ENCODE assay signal across 16 cellular contexts in genomic region chr4:180695851-180696250, GRCh38.
DNase-seq lines count a peak whose midpoint lies in the region; ATAC-seq and TF ChIP-seq lines count a peak whose summit lies in the region.
"Had no signal": no experiment of that assay in that cellular context is flagged by ENCODE, and none has a peak within 500 bp of the region (broad histone marks: within the 10 kb centered on the region; RNA-seq: fewer than 3 reads in every experiment).

No MANE protein-coding gene starts in this region.

- no peaks in the 10 kb centered on the region for H4K20me1 ChIP-seq in mammary epithelial cell (ENCODE audit: insufficient read depth, low read length)

- WGBS in mammary epithelial cell (ENCODE audit: low coverage, missing lambda C conversion rate): 24% methylated on average over 1 of the region's 1 CpG

- dilution Hi-C loops in mammary epithelial cell (cut with HindIII; ENCODE audit: low sequenced_read_pairs): no loop called here

- no peak overlapping the region for H3K4me2 ChIP-seq in mammary epithelial cell (ENCODE audit: insufficient read depth, low read depth, low read length)

- H3K9me3 ChIP-seq in mammary epithelial cell (replicated peaks; ENCODE audit: insufficient read depth, low read length): no peaks in the 10 kb centered on the region
- H3K9me3 ChIP-seq: esophagus squamous epithelium had no signal

- H3K36me3 ChIP-seq in mammary epithelial cell (ENCODE audit: insufficient read depth, low read length) (no peaks in the 10 kb centered on the region), kidney epithelial cell (ENCODE audit: control insufficient read depth, insufficient read depth, low read length) (no peaks in the 10 kb centered on the region)
- H3K36me3 ChIP-seq: esophagus squamous epithelium had no signal

- in situ Hi-C loops in mammary epithelial cell (cut with MboI; ENCODE audit: low sequenced_read_pairs in 2 of 2): no loop called here

- BruUV-seq in mammary epithelial cell (replicated peaks; lab: Mats Ljungman, UMichigan): no TSS peak

- no peak for ATAC-seq in HG02642 (IDR thresholded peaks at IDR 0.05; ENCODE audit: poor library complexity, unreplicated experiment)
- ATAC-seq: activated T-cell treated with anti-CD3 and anti-CD28 coated beads, Interleukin-2, amount 50 U/mL, for 4 hours; natural killer cell had no signal

- no peak overlapping the region for H2AFZ ChIP-seq in mammary epithelial cell (ENCODE audit: low read depth, low read length)

- no peaks in the 10 kb centered on the region for H3K27me3 ChIP-seq in mammary epithelial cell (ENCODE audit: insufficient read depth, low read length)
- H3K27me3 ChIP-seq in kidney epithelial cell (ENCODE audit: control insufficient read depth, insufficient read depth, low read length): no peaks in the 10 kb centered on the region
- H3K27me3 ChIP-seq: esophagus squamous epithelium had no signal

- H3K9ac ChIP-seq in mammary epithelial cell (ENCODE audit: insufficient read depth, low read length): no peak overlapping the region

- TF ChIP-seq CTCF in AG09319 (IDR thresholded peaks at IDR 0.05; ENCODE audit: low read depth, low read length) (no peak), mammary epithelial cell (conservative IDR thresholded peaks at IDR 0.05 in 1 of 2, IDR thresholded peaks at IDR 0.05 in 1 of 2; ENCODE audit: extremely low read depth in 1 of 2, insufficient read depth in 1 of 2, low read depth in 1 of 2, low read length in 2 of 2) (no peak), kidney epithelial cell (IDR thresholded peaks at IDR 0.05; ENCODE audit: insufficient read depth, low read length, poor library complexity, severe bottlenecking) (no peak)

- H3K79me2 ChIP-seq in mammary epithelial cell (ENCODE audit: insufficient read depth, low read length): no peaks in the 10 kb centered on the region

- intact Hi-C loops in mammary epithelial cell (cut with micrococcal nuclease): no loop called here

- H3K4me1 ChIP-seq in mammary epithelial cell (ENCODE audit: insufficient read depth, low read length): peaks cover 3% of the 10 kb centered on the region
- H3K4me1 ChIP-seq: esophagus squamous epithelium had no signal

- no peak overlapping the region for H3K27ac ChIP-seq in mammary epithelial cell (ENCODE audit: insufficient read depth, low read depth, low read length)
- H3K27ac ChIP-seq: coronary artery, esophagus squamous epithelium had no signal

- H3K4me3 ChIP-seq in mammary epithelial cell (replicated peaks in 1 of 3; ENCODE audit: insufficient read depth in 1 of 3, low read depth in 2 of 3, low read length in 3 of 3): no peak overlapping the region
- H3K4me3 ChIP-seq in kidney epithelial cell (ENCODE audit: low read depth, low read length): no peak overlapping the region
- H3K4me3 ChIP-seq: coronary artery, esophagus squamous epithelium had no signal

- CTCF ChIA-PET in mammary epithelial cell (lab: Charles Lee; ENCODE audit: low non-redundant PET): no interaction called here

- DNase-seq in AG09319 (ENCODE audit: extremely low read depth, low read depth) (peak; percentile 56), MV-4-11 (lab: John Stamatoyannopoulos, UW) (peak; percentile 0), mammary epithelial cell (peak; percentile 51), kidney epithelial cell (ENCODE audit: low read depth) (peak; percentile 77), Ammon's horn (ENCODE audit: low spot score) (no peak), Kasumi-1 (lab: John Stamatoyannopoulos, UW) (no peak), NCI-H1105 (lab: John Stamatoyannopoulos, UW) (no peak)
- DNase-seq: activated CD4-positive, alpha-beta T cell treated with anti-CD3 and anti-CD28 coated beads, Interleukin-2, amount 10 ng/mL, durations not matched to agents 24 days and 14 days; activated naive CD8-positive, alpha-beta T cell treated with anti-CD3 and anti-CD28 coated beads for 36 hours; activated T-cell treated with anti-CD3 and anti-CD28 coated beads, Interleukin-2, amount 50 U/mL, for 4 hours; COR-L47; esophagus squamous epithelium; natural killer cell; NCI-H774 had no signal

Comparison
In these comparisons a context has a peak if more than half of its experiments do, and no peak if none do; other contexts are left out.
1. DNase-seq: peak in AG09319 (single experiment), MV-4-11 (single experiment), mammary epithelial cell (single experiment) and kidney epithelial cell (single experiment); none in Ammon's horn (single experiment), Kasumi-1 (0 of 2) and NCI-H1105 (single experiment).